Comparison of ENCODE assay signal across 26 cellular contexts in the genomic region with DNA sequence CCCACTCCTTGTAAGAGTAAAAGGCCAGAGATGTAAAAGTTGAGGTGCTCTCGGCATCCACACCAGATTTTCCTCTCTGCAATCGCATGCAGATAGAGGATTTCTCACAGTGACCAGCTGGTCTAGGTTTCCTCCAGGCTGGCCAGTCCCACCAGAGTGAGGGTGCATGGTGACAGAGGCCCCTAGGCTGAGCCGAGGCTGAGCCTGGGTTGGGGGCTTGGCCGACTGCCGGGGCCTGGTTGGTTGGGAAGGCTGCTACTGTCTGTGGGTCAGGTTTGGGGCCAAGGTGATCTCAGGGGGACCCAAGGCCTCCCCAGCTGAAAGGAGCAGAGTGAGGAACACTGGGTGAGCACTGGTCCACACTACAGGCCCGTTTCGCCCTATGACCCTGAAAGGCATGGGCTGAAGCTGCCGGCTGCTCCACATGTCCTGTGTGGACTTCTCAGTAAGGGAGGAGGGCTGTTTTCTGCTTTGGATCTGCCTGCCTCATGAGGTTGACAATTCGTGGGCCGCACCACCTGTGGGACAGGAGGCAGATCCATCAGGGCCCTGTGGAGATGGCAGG.
"Had no signal": no experiment of that assay in that cellular context is flagged by ENCODE, and none has a peak within 500 bp of the region (broad histone marks: within the 10 kb centered on the region; RNA-seq: fewer than 3 reads in every experiment).

No MANE protein-coding gene starts in this region.

- H3K4me1 ChIP-seq: adrenal gland, ascending aorta had no signal

- H3K36me3 ChIP-seq: adrenal gland, ascending aorta, cardiac muscle cell had no signal

- DNase-seq: activated B cell treated with CpG ODN at 0.5 μM for 24 hours; activated CD4-positive, alpha-beta memory T cell treated with anti-CD3 and anti-CD28 coated beads for 36 hours; activated CD4-positive, alpha-beta T cell treated with anti-CD3 and anti-CD28 coated beads for 4 hours; activated CD4-positive, alpha-beta T cell treated with anti-CD3 and anti-CD28 coated beads, Interleukin-2, amount 10 ng/mL, durations not matched to agents 24 days and 14 days; activated CD4-positive, alpha-beta T cell treated with anti-CD3 and anti-CD28 coated beads, Interleukin-2, amount 50 U/mL, for 1 hour; activated CD4-positive, alpha-beta T cell treated with anti-CD3 and anti-CD28 coated beads, Interleukin-2, amount 50 U/mL, for 4 hours; activated CD4-positive, CD25-positive, alpha-beta regulatory T cell treated with anti-CD3 and anti-CD28 coated beads, Interleukin-2, amount 50 U/mL, for 72 hours; activated CD8-positive, alpha-beta memory T cell treated with anti-CD3 and anti-CD28 coated beads, Interleukin-2, amount 50 U/mL, for 48 hours; activated CD8-positive, alpha-beta T cell treated with anti-CD3 and anti-CD28 coated beads for 36 hours; activated effector memory CD4-positive, alpha-beta T cell treated with Interleukin-2 at 50 U/mL for 16 hours; activated gamma-delta T cell; activated naive CD4-positive, alpha-beta T cell treated with anti-CD3 and anti-CD28 coated beads, Interleukin-2, amount 10 ng/mL, durations not matched to agents 7 days and 5 days; activated naive CD4-positive, alpha-beta T cell treated with Interleukin-2 at 50 U/mL for 16 hours; activated naive CD8-positive, alpha-beta T cell treated with anti-CD3 and anti-CD28 coated beads for 36 hours; activated T-cell treated with anti-CD3 and anti-CD28 coated beads, Interleukin-2, amount 50 U/mL, for 24 hours; activated T-cell treated with anti-CD3 and anti-CD28 coated beads, Interleukin-2, amount 50 U/mL, for 48 hours; adrenal gland; amniotic stem cell; central memory CD4-positive, alpha-beta T cell; SW 1271; T-helper 1 cell; T-helper 2 cell; T-helper 9 cell had no signal

- H3K27ac ChIP-seq: adrenal gland, ascending aorta, cardiac muscle cell, VCaP had no signal

- H3K9me3 ChIP-seq: adrenal gland, ascending aorta had no signal

- H3K27me3 ChIP-seq: adrenal gland, ascending aorta, cardiac muscle cell had no signal

- H3K4me3 ChIP-seq: adrenal gland, ascending aorta, cardiac muscle cell had no signal
